In genomic region chr19:5679289-5680082, GRCh38 we compare ENCODE assay signal across 9 cellular contexts. TPM values are rescaled to one million over a fixed set of nuclear protein-coding genes. Genes with fewer than 3 reads are reported as not detected.
DNase-seq lines count a peak whose midpoint lies in the region; ATAC-seq, FAIRE-seq and TF ChIP-seq lines count a peak whose summit lies in the region.
"Had no signal": no experiment of that assay in that cellular context is flagged by ENCODE, and none has a peak within 500 bp of the region (broad histone marks: within the 10 kb centered on the region; RNA-seq: fewer than 3 reads in every experiment).

No MANE protein-coding gene starts in this region.

- H3K9me3 ChIP-seq in liver (ENCODE audit: control insufficient read depth in 4 of 4, low read length in 3 of 4): no peaks in the 10 kb centered on the region

- TF ChIP-seq CTCF in astrocyte of the cerebellum (IDR thresholded peaks at IDR 0.05; ENCODE audit: low read depth, low read length, missing control alignments) (no peak), liver (IDR thresholded peaks at IDR 0.05; ENCODE audit: low read depth, low read length, missing input control) (no peak), type B pancreatic cell (conservative IDR thresholded peaks at IDR 0.05) (no peak)

- peak overlapping the region; percentile 98 for H3K4me3 Mint-ChIP-seq in activated T-cell treated with anti-CD3 and anti-CD28 coated beads, Interleukin-2, amount 50 U/mL, for 4 hours
- peak overlapping the region; percentile 99 for H3K4me3 Mint-ChIP-seq in type B pancreatic cell

- H3K36me3 Mint-ChIP-seq in activated T-cell treated with anti-CD3 and anti-CD28 coated beads, Interleukin-2, amount 50 U/mL, for 4 hours (ENCODE audit: insufficient read depth): peaks cover 4% of the 10 kb centered on the region
- no peaks in the 10 kb centered on the region for H3K36me3 Mint-ChIP-seq in type B pancreatic cell

- no peaks in the 10 kb centered on the region for H3K27me3 ChIP-seq in liver (ENCODE audit: control insufficient read depth in 4 of 4, insufficient read depth in 4 of 4, low read length in 3 of 4)

- H3K36me3 ChIP-seq in liver (ENCODE audit: control insufficient read depth in 4 of 4, insufficient read depth in 3 of 4, low read depth in 1 of 4, low read length in 3 of 4): no peaks in the 10 kb centered on the region

- peak overlapping the region; percentile 88 to 92 for H3K9ac ChIP-seq in liver (ENCODE audit: low read depth in 1 of 2, low read length in 2 of 2)

- H3K27me3 Mint-ChIP-seq in activated T-cell treated with anti-CD3 and anti-CD28 coated beads, Interleukin-2, amount 50 U/mL, for 4 hours (ENCODE audit: low read depth): no peaks in the 10 kb centered on the region
- H3K27me3 Mint-ChIP-seq in type B pancreatic cell: peaks cover 3% of the 10 kb centered on the region

- intact Hi-C loops in head of caudate nucleus (cut with DNase I): loop anchor here (2.0 to 5.0 kb wide), 2 partner anchors 41 to 57 kb away; partner anchors contain the start of genes CATSPERD, LONP1, SAFB and SAFB2

- peaks cover 25% of the 10 kb centered on the region for H3K4me1 Mint-ChIP-seq in activated T-cell treated with anti-CD3 and anti-CD28 coated beads, Interleukin-2, amount 50 U/mL, for 4 hours (ENCODE audit: low read depth)
- peaks cover 9% of the 10 kb centered on the region for H3K4me1 Mint-ChIP-seq in type B pancreatic cell (ENCODE audit: unreplicated experiment)

- peak overlapping the region; percentile 99 for H3K27ac Mint-ChIP-seq in type B pancreatic cell

- H3K9me3 Mint-ChIP-seq in activated T-cell treated with anti-CD3 and anti-CD28 coated beads, Interleukin-2, amount 50 U/mL, for 4 hours: no peaks in the 10 kb centered on the region
- no peaks in the 10 kb centered on the region for H3K9me3 Mint-ChIP-seq in type B pancreatic cell

- 35% methylated on average over 26 of the region's 26 CpGs for WGBS in liver

- DNase-seq in activated T-cell treated with anti-CD3 and anti-CD28 coated beads, Interleukin-2, amount 50 U/mL, for 4 hours: no peak
- DNase-seq in activated T-cell treated with anti-CD3 and anti-CD28 coated beads for 4 hours (no peak), astrocyte of the cerebellum (ENCODE audit: low read depth) (no peak), type B pancreatic cell (ENCODE audit: extremely low spot score, unreplicated experiment) (no peak), RCC 7860 (ENCODE audit: low spot score) (no peak), head of caudate nucleus (no peak)

- TF ChIP-seq RAD21 in liver (IDR thresholded peaks at IDR 0.05): no peak

- no peak for FAIRE-seq in RCC 7860 (lab: Jason Lieb, UNC)

- no peak for ATAC-seq in activated T-cell treated with anti-CD3 and anti-CD28 coated beads, Interleukin-2, amount 50 U/mL, for 4 hours
- no peak for ATAC-seq in GM21717 (IDR thresholded peaks at IDR 0.05; ENCODE audit: unreplicated experiment)

- peak overlapping the region; percentile 66 to 78 for H3K27ac ChIP-seq in liver (ENCODE audit: low read depth in 1 of 2, low read length in 2 of 2)

- H3K4me3 ChIP-seq in astrocyte of the cerebellum (ENCODE audit: low read depth, low read length) (peak overlapping the region; percentile 96), liver (ENCODE audit: low read depth in 1 of 3, low read length in 3 of 3) (peak overlapping the region; percentile 72 to 96 (median 96))

- peaks cover 4 to 22% (median 13%) of the 10 kb centered on the region in 4 donors for H3K4me1 ChIP-seq in liver (ENCODE audit: control insufficient read depth in 4 of 4, insufficient read depth in 4 of 4, low read length in 3 of 4)

- in situ Hi-C loops in astrocyte of the cerebellum (cut with HindIII; ENCODE audit: low sequenced_read_pairs): no loop called here

TF ChIP-seq in liver, 16 proteins besides CTCF, POLR2A, EP300 and RAD21:
- TF ChIP-seq ZBTB33 (IDR thresholded peaks at IDR 0.05) (no peak), FOXA1 (IDR thresholded peaks at IDR 0.05) (no peak), YY1 (IDR thresholded peaks at IDR 0.05) (no peak), FOXA2 (IDR thresholded peaks at IDR 0.05) (no peak), GABPA (IDR thresholded peaks at IDR 0.05 in 1 of 2, conservative IDR thresholded peaks at IDR 0.05 in 1 of 2) (no peak), EGR1 (IDR thresholded peaks at IDR 0.05; ENCODE audit: low read depth in 2 of 2) (no peak), HNF4G (IDR thresholded peaks at IDR 0.05) (no peak), NR2F2 (IDR thresholded peaks at IDR 0.05) (no peak), REST (IDR thresholded peaks at IDR 0.05) (no peak)
TF ChIP-seq in liver: peak in this region for 0.

RNA-seq across cellular contexts. Expression of gene MICOS13, which starts 0.8 kb away (rescaled TPM):
- 100 to 1,000 TPM in 2 of 3 donors, 10 to 100 TPM in 1; 90.0 to 107 (median 103) TPM for total RNA-seq in activated T-cell treated with anti-CD3 and anti-CD28 coated beads, Interleukin-2, amount 50 U/mL, for 4 hours
- 10 to 100 TPM; 11.5 to 19.0 TPM for total RNA-seq in liver
- 10 to 100 TPM; 42.7 to 84.0 TPM for polyA plus RNA-seq in liver
- total RNA-seq in type B pancreatic cell (ENCODE audit: low replicate concordance): 42.2 and 50.0 TPM in 2 replicates

RNA-seq across cellular contexts. Expression of gene HSD11B1L, which starts 1.3 kb away (rescaled TPM):
- total RNA-seq in activated T-cell treated with anti-CD3 and anti-CD28 coated beads, Interleukin-2, amount 50 U/mL, for 4 hours: 1 to 10 TPM; 2.6 to 2.7 (median 2.7) TPM
- total RNA-seq in liver (1 to 10 TPM; 1.3 to 1.4 TPM), type B pancreatic cell (ENCODE audit: low replicate concordance) (6.2 and 11.0 TPM in 2 replicates)
- polyA plus RNA-seq in liver: 1 to 10 TPM; 2.4 to 2.5 TPM

RNA-seq across cellular contexts. Expression of gene RPL36, which starts 10.6 kb away (rescaled TPM):
- 1,000 to 10,000 TPM; 1,683 to 1,753 (median 1,705) TPM for total RNA-seq in activated T-cell treated with anti-CD3 and anti-CD28 coated beads, Interleukin-2, amount 50 U/mL, for 4 hours
- 100 to 1,000 TPM in 1 of 2 donors, 10 to 100 TPM in 1; 47.2 to 251 TPM for total RNA-seq in liver
- 100 to 1,000 TPM; 390 to 556 TPM for polyA plus RNA-seq in liver
- 1,016 and 1,024 TPM in 2 replicates for total RNA-seq in type B pancreatic cell (ENCODE audit: low replicate concordance)

RNA-seq across cellular contexts. Expression of gene LONP1, which starts 40.5 kb away (rescaled TPM):
- 100 to 1,000 TPM; 286 to 342 (median 328) TPM for total RNA-seq in activated T-cell treated with anti-CD3 and anti-CD28 coated beads, Interleukin-2, amount 50 U/mL, for 4 hours
- 10 to 100 TPM; 32.3 to 68.9 TPM for total RNA-seq in liver
- polyA plus RNA-seq in liver: 10 to 100 TPM; 46.1 to 83.9 TPM
- total RNA-seq in type B pancreatic cell (ENCODE audit: low replicate concordance): 68.0 and 74.0 TPM in 2 replicates

RNA-seq across cellular contexts. Expression of gene CATSPERD, which starts 41.0 kb away (rescaled TPM):
- total RNA-seq in activated T-cell treated with anti-CD3 and anti-CD28 coated beads, Interleukin-2, amount 50 U/mL, for 4 hours: not detected
- total RNA-seq in liver (not detected), type B pancreatic cell (ENCODE audit: low replicate concordance) (0.41 TPM in 1 of 2 replicates, not detected in the other)
- not detected for polyA plus RNA-seq in liver
- total RNA-seq: activated CD8-positive, alpha-beta memory T cell treated with anti-CD3 and anti-CD28 coated beads for 36 hours had no signal
